Comparison of ENCODE assay signal across 29 cellular contexts in genomic region chr20:4819901-4820300, GRCh38. TPM values are rescaled to one million over a fixed set of nuclear protein-coding genes. Genes with fewer than 3 reads are reported as not detected.
DNase-seq lines count a peak whose midpoint lies in the region; ATAC-seq, FAIRE-seq and TF ChIP-seq lines count a peak whose summit lies in the region.
"Had no signal": no experiment of that assay in that cellular context is flagged by ENCODE, and none has a peak within 500 bp of the region (broad histone marks: within the 10 kb centered on the region; RNA-seq: fewer than 3 reads in every experiment).

No MANE protein-coding gene starts in this region.

- H3K4me3 Mint-ChIP-seq in CD8-positive, alpha-beta memory T cell: peak overlapping the region in 2 of 7 donors; percentile 18 to 59
- peak overlapping the region; percentile 74 for H3K4me3 Mint-ChIP-seq in endothelial cell (ENCODE audit: unreplicated experiment)
- H3K4me3 Mint-ChIP-seq in stimulated activated memory B cell treated with anti-CD40 and anti-IgM and Interleukin-4, amounts not matched to agents 10 μg/mL and 1 μg/mL and 100 μg/mL, for 72 hours: peak overlapping the region; percentile 51

- no peak for ATAC-seq in stimulated activated memory B cell treated with anti-CD40 and anti-IgM and Interleukin-4, amounts not matched to agents 10 μg/mL and 1 μg/mL and 100 μg/mL, for 72 hours
- ATAC-seq: right lobe of liver; stimulated activated naive CD8-positive, alpha-beta T cell treated with anti-CD3 and anti-CD28 coated beads, Interleukin-15, Interleukin-2, amounts not matched to agents 100 U/mL and 50 U/mL, for 24 hours had no signal

- H3K9me2 ChIP-seq in OCI-LY1 (ENCODE audit: low read depth, low read length): no peaks in the 10 kb centered on the region

- peaks cover 6% of the 10 kb centered on the region for H3K36me3 ChIP-seq in CD8-positive, alpha-beta memory T cell (ENCODE audit: insufficient read depth, low read length)
- H3K36me3 ChIP-seq in OCI-LY1 (ENCODE audit: insufficient read depth, low read length) (peaks cover 68% of the 10 kb centered on the region), small intestine (ENCODE audit: control insufficient read depth in 2 of 2, insufficient read depth in 2 of 2, low read length in 2 of 2) (no peaks in the 10 kb centered on the region)
- H3K36me3 ChIP-seq: HAP-1, right lobe of liver, vagina had no signal

- H4K20me1 ChIP-seq in OCI-LY1 (ENCODE audit: insufficient read depth, low read length): no peaks in the 10 kb centered on the region

- H3K27ac ChIP-seq in CD8-positive, alpha-beta memory T cell (ENCODE audit: low read depth, low read length): no peak overlapping the region
- H3K27ac ChIP-seq in OCI-LY1 (ENCODE audit: low read depth, low read length, poor library complexity, severe bottlenecking) (peak overlapping the region; percentile 45), small intestine (ENCODE audit: low read depth in 1 of 2, low read length in 1 of 2) (no peak overlapping the region)
- H3K27ac ChIP-seq: epithelial cell of prostate, right lobe of liver had no signal

- H3K9ac ChIP-seq in OCI-LY1 (ENCODE audit: low read length): peak overlapping the region; percentile 17; the same call in 1 of the 2 replicates

- H3F3A ChIP-seq in OCI-LY1 (ENCODE audit: insufficient read depth, low read length): no peaks in the 10 kb centered on the region; the same call in 1 of the 2 replicates

- no peak overlapping the region for H3K4me3 ChIP-seq in CD8-positive, alpha-beta memory T cell (ENCODE audit: low read length)
- peak overlapping the region; percentile 21 for H3K4me3 ChIP-seq in OCI-LY1 (ENCODE audit: low read depth, low read length, poor library complexity, severe bottlenecking)
- H3K4me3 ChIP-seq in small intestine (ENCODE audit: low read depth in 1 of 2, low read length in 2 of 2): no peak overlapping the region
- H3K4me3 ChIP-seq: HAP-1, lung, right lobe of liver, vagina had no signal

- WGBS in small intestine, 3 donors: 92 to 93% (median 92%) methylated on average over 4 of the region's 4 CpGs

- H3K27ac Mint-ChIP-seq in CD8-positive, alpha-beta memory T cell: peak overlapping the region in 5 of 8 donors; percentile 23 to 68 (median 60)
- peak overlapping the region; percentile 67 for H3K27ac Mint-ChIP-seq in endothelial cell (ENCODE audit: unreplicated experiment)
- H3K27ac Mint-ChIP-seq in stimulated activated memory B cell treated with anti-CD40 and anti-IgM and Interleukin-4, amounts not matched to agents 10 μg/mL and 1 μg/mL and 100 μg/mL, for 72 hours: peak overlapping the region; percentile 51

- H3K4me1 Mint-ChIP-seq in CD8-positive, alpha-beta memory T cell: peaks cover 42 to 65% (median 47%) of the 10 kb centered on the region in 3 donors
- peaks cover 62% of the 10 kb centered on the region for H3K4me1 Mint-ChIP-seq in endothelial cell (ENCODE audit: unreplicated experiment)
- peaks cover 83% of the 10 kb centered on the region for H3K4me1 Mint-ChIP-seq in stimulated activated memory B cell treated with anti-CD40 and anti-IgM and Interleukin-4, amounts not matched to agents 10 μg/mL and 1 μg/mL and 100 μg/mL, for 72 hours

- no peaks in the 10 kb centered on the region for H3K27me3 ChIP-seq in CD8-positive, alpha-beta memory T cell (ENCODE audit: insufficient read depth, low read length, poor library complexity, severe bottlenecking)
- H3K27me3 ChIP-seq in OCI-LY1 (ENCODE audit: insufficient read depth, low read length): no peaks in the 10 kb centered on the region
- peaks cover 0 to 6% of the 10 kb centered on the region in 2 donors for H3K27me3 ChIP-seq in small intestine (ENCODE audit: control insufficient read depth in 2 of 2, insufficient read depth in 2 of 2, low read length in 2 of 2)
- H3K27me3 ChIP-seq: vagina had no signal

- TF ChIP-seq CTCF in OCI-LY1 (IDR thresholded peaks at IDR 0.05; ENCODE audit: low read length) (no peak), endothelial cell (IDR thresholded peaks at IDR 0.05; ENCODE audit: unreplicated experiment) (no peak)

- no peak for FAIRE-seq in small intestine (lab: Jason Lieb, UNC)
- FAIRE-seq: G401.6, TTC549 had no signal

- no peaks in the 10 kb centered on the region for H3K9me3 ChIP-seq in CD8-positive, alpha-beta memory T cell (ENCODE audit: low read length)
- H3K9me3 ChIP-seq in OCI-LY1 (ENCODE audit: low read length) (no peaks in the 10 kb centered on the region), small intestine (ENCODE audit: control insufficient read depth, low read depth) (no peaks in the 10 kb centered on the region)
- H3K9me3 ChIP-seq: HAP-1, right lobe of liver, vagina had no signal

- peaks cover 0 to 49% (median 6%) of the 10 kb centered on the region in 3 donors for H3K36me3 Mint-ChIP-seq in CD8-positive, alpha-beta memory T cell
- H3K36me3 Mint-ChIP-seq in endothelial cell (ENCODE audit: low read depth, unreplicated experiment): peaks cover 54% of the 10 kb centered on the region
- peaks cover 66% of the 10 kb centered on the region for H3K36me3 Mint-ChIP-seq in stimulated activated memory B cell treated with anti-CD40 and anti-IgM and Interleukin-4, amounts not matched to agents 10 μg/mL and 1 μg/mL and 100 μg/mL, for 72 hours

- POLR2A ChIA-PET in CD8-positive, alpha-beta memory T cell (lab: Charles Lee): no interaction called here

- H3K79me2 ChIP-seq in OCI-LY1 (ENCODE audit: insufficient read depth, low read length): peaks cover 25% of the 10 kb centered on the region

- no peaks in the 10 kb centered on the region for H3K9me3 Mint-ChIP-seq in CD8-positive, alpha-beta memory T cell
- no peaks in the 10 kb centered on the region for H3K9me3 Mint-ChIP-seq in endothelial cell (ENCODE audit: unreplicated experiment)
- peaks cover 3% of the 10 kb centered on the region for H3K9me3 Mint-ChIP-seq in stimulated activated memory B cell treated with anti-CD40 and anti-IgM and Interleukin-4, amounts not matched to agents 10 μg/mL and 1 μg/mL and 100 μg/mL, for 72 hours
- H3K9me3 Mint-ChIP-seq: CD4-positive, CD25-positive, alpha-beta regulatory T cell had no signal

- peaks cover 32% of the 10 kb centered on the region for H3K4me1 ChIP-seq in CD8-positive, alpha-beta memory T cell (ENCODE audit: insufficient read depth, low read length)
- H3K4me1 ChIP-seq in OCI-LY1 (ENCODE audit: insufficient read depth, low read length, severe bottlenecking) (peaks cover 51% of the 10 kb centered on the region), small intestine (ENCODE audit: control insufficient read depth in 2 of 2, insufficient read depth in 1 of 2, low read depth in 1 of 2, low read length in 1 of 2) (no peaks in the 10 kb centered on the region)

- CTCF ChIA-PET in CD8-positive, alpha-beta memory T cell (lab: Charles Lee): no interaction called here

- H3K4me2 ChIP-seq in OCI-LY1 (ENCODE audit: low read length): peak overlapping the region; percentile 33; the same call in 1 of the 2 replicates

- H2AFZ ChIP-seq in OCI-LY1 (ENCODE audit: low read length): no peak overlapping the region

- H3K27me3 Mint-ChIP-seq in CD8-positive, alpha-beta memory T cell: peaks cover 0 to 2% of the 10 kb centered on the region in 2 donors
- peaks cover 15% of the 10 kb centered on the region for H3K27me3 Mint-ChIP-seq in endothelial cell (ENCODE audit: unreplicated experiment)
- no peaks in the 10 kb centered on the region for H3K27me3 Mint-ChIP-seq in stimulated activated memory B cell treated with anti-CD40 and anti-IgM and Interleukin-4, amounts not matched to agents 10 μg/mL and 1 μg/mL and 100 μg/mL, for 72 hours
- H3K27me3 Mint-ChIP-seq: CD4-positive, CD25-positive, alpha-beta regulatory T cell had no signal

- DNase-seq in CD8-positive, alpha-beta memory T cell: no peak
- DNase-seq in endothelial cell (ENCODE audit: low spot score) (no peak), NCI-H1105 (lab: John Stamatoyannopoulos, UW) (no peak), AML-193 (lab: John Stamatoyannopoulos, UW) (no peak), small intestine (no peak), DMS153 treated with DMSO at 0.1 percent for 48 hours (lab: John Stamatoyannopoulos, UW; ENCODE audit: unreplicated experiment) (no peak)
- DNase-seq: activated CD4-positive, CD25-positive, alpha-beta regulatory T cell treated with anti-CD3 and anti-CD28 coated beads, Interleukin-2, amount 50 U/mL, for 72 hours; activated CD8-positive, alpha-beta memory T cell treated with anti-CD3 and anti-CD28 coated beads for 24 hours; activated naive CD4-positive, alpha-beta T cell; CD4-positive, CD25-positive, alpha-beta regulatory T cell; DMS53; kidney glomerular epithelial cell; NCI-H1417 treated with DMSO at 0.1 percent for 48 hours; NCI-H2081; NCI-H226; NCI-H69; right lobe of liver; RPMI8226; stimulated activated CD4-positive, alpha-beta T cell treated with anti-CD3 and anti-CD28 coated beads, Interleukin-4, amount 100 ng/mL, for 4 hours; stimulated activated naive CD8-positive, alpha-beta T cell treated with anti-CD3 and anti-CD28 coated beads, Interleukin-15, Interleukin-2, amounts not matched to agents 100 U/mL and 50 U/mL, for 24 hours had no signal

RNA-seq across cellular contexts. Expression of gene RASSF2, which starts 3.5 kb away (rescaled TPM):
- 10 to 100 TPM; 40.7 to 41.2 TPM for total RNA-seq in CD8-positive, alpha-beta memory T cell
- polyA plus RNA-seq in CD8-positive, alpha-beta memory T cell: 45.0 TPM
- 229 TPM for total RNA-seq in endothelial cell (ENCODE audit: unreplicated experiment)
- 1 to 10 TPM in 2 of 3 donors, under 1 TPM in 1; 0.67 to 4.6 (median 3.0) TPM for polyA plus RNA-seq in small intestine
- total RNA-seq: MCF 10A had no signal
